In the genomic region with DNA sequence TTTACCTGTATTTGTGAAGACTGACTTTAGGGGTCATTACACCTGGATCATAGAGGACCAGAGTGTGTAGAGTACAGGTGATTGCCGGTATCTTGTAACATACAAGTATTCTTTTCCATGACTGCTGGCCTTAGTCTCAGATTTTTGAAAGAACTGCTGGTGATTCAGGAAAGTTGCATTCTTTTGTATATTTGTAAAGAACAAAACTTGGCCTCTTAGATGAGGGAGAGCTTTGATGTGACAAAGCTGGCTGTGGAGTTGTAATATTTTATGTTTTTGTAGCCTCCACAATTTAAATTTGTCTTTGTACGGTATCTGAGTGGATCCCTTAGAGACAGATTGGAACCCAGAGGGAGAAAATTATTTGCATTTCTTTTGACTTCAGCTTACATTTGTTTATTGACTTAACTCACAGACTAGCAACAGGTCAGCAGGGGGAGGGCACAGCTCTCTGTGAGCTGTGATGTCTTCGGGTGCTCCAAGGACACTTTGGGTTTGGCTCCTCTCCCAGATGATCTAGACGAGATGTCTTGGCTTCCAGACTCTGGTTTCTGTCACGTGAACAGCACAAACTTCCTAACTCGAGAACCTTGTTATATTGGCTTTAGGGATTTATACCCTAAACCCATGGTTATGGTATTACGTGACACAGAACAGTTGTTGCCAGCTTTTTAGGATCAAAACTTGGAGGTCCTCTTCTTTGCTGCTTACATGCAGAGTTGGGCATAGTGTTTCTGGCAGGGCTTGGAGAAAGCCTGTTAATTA, we compare ENCODE assay signal across 8 cellular contexts.
DNase-seq lines count a peak whose midpoint lies in the region; ATAC-seq and TF ChIP-seq lines count a peak whose summit lies in the region.

No MANE protein-coding gene starts in this region.

- H3K9ac ChIP-seq in neural progenitor cell = no peak overlapping the region

- intact Hi-C loops in sigmoid colon (cut with DNase I) = loop anchor here (2.0 kb wide), 1 partner anchor 66 kb away; a partner anchor contains a TSS

- DNase-seq in RPMI7951 (ENCODE audit: low read depth) (peak; percentile 92), fibroblast of the conjunctiva (ENCODE audit: low read depth) (peak; percentile 96), sigmoid colon (peak; percentile 90), GM19240 (ENCODE audit: insufficient read length, low spot score) (no peak), neural progenitor cell (ENCODE audit: low spot score) (no peak), inferior parietal cortex (ENCODE audit: extremely low spot score) (no peak)
- no peak for DNase-seq in central memory CD4-positive, alpha-beta T cell

- ATAC-seq in GM19043 (IDR thresholded peaks at IDR 0.05; ENCODE audit: low read depth, unreplicated experiment) = peak; percentile 11

- H3K27ac ChIP-seq in sigmoid colon (peak overlapping the region; percentile 81 to 87 (median 85)), neural progenitor cell (no peak overlapping the region)

- TF ChIP-seq POLR2A in sigmoid colon (IDR thresholded peaks at IDR 0.05) = no peak

- no peak overlapping the region for H3K27ac Mint-ChIP-seq in neural progenitor cell

- H3K36me3 ChIP-seq in sigmoid colon (no peaks in the 10 kb centered on the region), neural progenitor cell (no peaks in the 10 kb centered on the region)

- no peak for TF ChIP-seq EP300 in sigmoid colon (IDR thresholded peaks at IDR 0.05)

- peaks cover 14% of the 10 kb centered on the region for H3K4me1 Mint-ChIP-seq in neural progenitor cell

- no peak overlapping the region for H3K4me2 ChIP-seq in neural progenitor cell

- H3K4me3 Mint-ChIP-seq in neural progenitor cell = no peak overlapping the region

- H3K27me3 ChIP-seq in sigmoid colon (no peaks in the 10 kb centered on the region), neural progenitor cell (no peaks in the 10 kb centered on the region)

- peaks cover 0 to 83% (median 74%) of the 10 kb centered on the region in 4 donors for H3K4me1 ChIP-seq in sigmoid colon
- H3K4me1 ChIP-seq in neural progenitor cell = peaks cover 35% of the 10 kb centered on the region

- 24 to 53% methylated on average over 7 of the region's 7 CpGs for WGBS in sigmoid colon, 2 donors

- H3K36me3 Mint-ChIP-seq in neural progenitor cell = peaks cover 9% of the 10 kb centered on the region

- no peaks in the 10 kb centered on the region for H3K9me3 Mint-ChIP-seq in neural progenitor cell

- H2AFZ ChIP-seq in neural progenitor cell (replicated peaks) = no peak overlapping the region

- no peaks in the 10 kb centered on the region for H3F3A ChIP-seq in neural progenitor cell (ENCODE audit: low read depth)

- peaks cover 2% of the 10 kb centered on the region for H3K27me3 Mint-ChIP-seq in neural progenitor cell (ENCODE audit: insufficient read depth, low read depth)

- no peaks in the 10 kb centered on the region for H3K9me3 ChIP-seq in sigmoid colon
- no peaks in the 10 kb centered on the region for H3K9me3 ChIP-seq in neural progenitor cell (ENCODE audit: low read depth)

- peaks cover 41% of the 10 kb centered on the region for H3K79me2 ChIP-seq in neural progenitor cell (ENCODE audit: low read depth)

- H3K4me3 ChIP-seq in sigmoid colon (no peak overlapping the region), neural progenitor cell (no peak overlapping the region)

- TF ChIP-seq CTCF in sigmoid colon (IDR thresholded peaks at IDR 0.05) = no peak
- no peak for TF ChIP-seq CTCF in neural progenitor cell (IDR thresholded peaks at IDR 0.05)

- H4K20me1 ChIP-seq in neural progenitor cell (ENCODE audit: low read depth) = peaks cover 7% of the 10 kb centered on the region

Comparison
In these comparisons a context has a peak if more than half of its experiments do, and no peak if none do; other contexts are left out.
1. DNase-seq: peak in RPMI7951 (single experiment), fibroblast of the conjunctiva (single experiment) and sigmoid colon (single experiment); none in GM19240 (single experiment), central memory CD4-positive, alpha-beta T cell (single experiment), neural progenitor cell (single experiment) and inferior parietal cortex (single experiment).